Comparison of ENCODE assay signal across 2 cellular contexts in the genomic region with DNA sequence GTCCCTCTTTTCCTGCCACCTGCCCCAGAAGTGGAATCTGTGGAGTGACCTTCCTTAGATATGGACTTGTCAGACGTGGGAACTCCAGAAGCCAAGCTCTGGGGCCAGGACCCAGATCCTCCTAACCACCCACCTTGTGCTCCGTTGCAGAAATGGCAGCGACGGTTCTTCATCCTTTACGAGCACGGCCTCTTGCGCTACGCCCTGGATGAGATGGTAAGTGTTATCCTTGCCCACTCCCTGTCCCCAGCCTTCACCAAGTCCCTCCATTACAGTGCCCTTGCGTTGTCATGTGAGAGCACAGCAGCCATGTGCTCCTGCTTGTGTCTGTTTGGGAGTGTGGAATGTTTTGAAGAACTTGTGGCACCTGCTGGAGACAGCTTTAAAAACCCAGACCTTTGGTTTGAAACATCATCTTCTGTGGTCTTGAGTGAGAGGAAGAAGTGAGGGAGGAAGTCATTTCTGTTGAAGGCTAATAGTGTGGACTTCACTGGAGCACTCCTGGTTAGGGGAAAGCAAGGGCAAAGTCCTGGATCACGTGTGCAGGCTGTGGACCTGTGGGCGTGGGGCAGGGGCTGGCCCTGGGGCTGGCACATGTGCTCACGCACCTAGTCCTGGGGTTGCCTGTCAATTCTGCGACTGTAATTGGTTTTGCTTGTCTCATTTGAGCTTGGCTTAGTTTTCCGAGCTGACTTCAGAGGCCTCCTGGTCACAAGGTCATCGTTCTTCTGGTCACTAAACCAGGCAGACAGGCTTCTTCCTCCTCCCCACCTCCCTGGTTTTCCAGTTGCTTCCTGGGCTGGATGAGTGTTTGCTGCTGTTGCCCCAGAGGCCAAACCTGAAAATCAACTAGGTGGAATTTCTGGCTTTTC.
TF ChIP-seq lines count a peak whose summit lies in the region.

No MANE protein-coding gene starts in this region.

TF ChIP-seq in A549, 52 proteins besides CTCF, POLR2A, EP300 and RAD21:
- no peak for TF ChIP-seq HEYL (CRISPR knock-in tag; IDR thresholded peaks at IDR 0.05)
- no peak for TF ChIP-seq MYC (IDR thresholded peaks at IDR 0.05; ENCODE audit: borderline replicate concordance, low read length)
- TF ChIP-seq RNF2 (IDR thresholded peaks at IDR 0.05; ENCODE audit: borderline replicate concordance, low read depth): no peak
- TF ChIP-seq, protein P1, sequence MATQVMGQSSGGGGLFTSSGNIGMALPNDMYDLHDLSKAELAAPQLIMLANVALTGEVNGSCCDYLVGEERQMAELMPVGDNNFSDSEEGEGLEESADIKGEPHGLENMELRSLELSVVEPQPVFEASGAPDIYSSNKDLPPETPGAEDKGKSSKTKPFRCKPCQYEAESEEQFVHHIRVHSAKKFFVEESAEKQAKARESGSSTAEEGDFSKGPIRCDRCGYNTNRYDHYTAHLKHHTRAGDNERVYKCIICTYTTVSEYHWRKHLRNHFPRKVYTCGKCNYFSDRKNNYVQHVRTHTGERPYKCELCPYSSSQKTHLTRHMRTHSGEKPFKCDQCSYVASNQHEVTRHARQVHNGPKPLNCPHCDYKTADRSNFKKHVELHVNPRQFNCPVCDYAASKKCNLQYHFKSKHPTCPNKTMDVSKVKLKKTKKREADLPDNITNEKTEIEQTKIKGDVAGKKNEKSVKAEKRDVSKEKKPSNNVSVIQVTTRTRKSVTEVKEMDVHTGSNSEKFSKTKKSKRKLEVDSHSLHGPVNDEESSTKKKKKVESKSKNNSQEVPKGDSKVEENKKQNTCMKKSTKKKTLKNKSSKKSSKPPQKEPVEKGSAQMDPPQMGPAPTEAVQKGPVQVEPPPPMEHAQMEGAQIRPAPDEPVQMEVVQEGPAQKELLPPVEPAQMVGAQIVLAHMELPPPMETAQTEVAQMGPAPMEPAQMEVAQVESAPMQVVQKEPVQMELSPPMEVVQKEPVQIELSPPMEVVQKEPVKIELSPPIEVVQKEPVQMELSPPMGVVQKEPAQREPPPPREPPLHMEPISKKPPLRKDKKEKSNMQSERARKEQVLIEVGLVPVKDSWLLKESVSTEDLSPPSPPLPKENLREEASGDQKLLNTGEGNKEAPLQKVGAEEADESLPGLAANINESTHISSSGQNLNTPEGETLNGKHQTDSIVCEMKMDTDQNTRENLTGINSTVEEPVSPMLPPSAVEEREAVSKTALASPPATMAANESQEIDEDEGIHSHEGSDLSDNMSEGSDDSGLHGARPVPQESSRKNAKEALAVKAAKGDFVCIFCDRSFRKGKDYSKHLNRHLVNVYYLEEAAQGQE (IDR thresholded peaks at IDR 0.05): no peak
- TF ChIP-seq RARB (CRISPR knock-in tag; IDR thresholded peaks at IDR 0.05): no peak
- TF ChIP-seq CHD4 (IDR thresholded peaks at IDR 0.05; ENCODE audit: borderline replicate concordance): no peak
- no peak for TF ChIP-seq EHMT2 (IDR thresholded peaks at IDR 0.05; ENCODE audit: low read depth)
- TF ChIP-seq EHF (CRISPR knock-in tag; IDR thresholded peaks at IDR 0.05): no peak
- TF ChIP-seq POLR2AphosphoS2 (conservative IDR thresholded peaks at IDR 0.05; ENCODE audit: low read length): no peak
- TF ChIP-seq, protein P2, sequence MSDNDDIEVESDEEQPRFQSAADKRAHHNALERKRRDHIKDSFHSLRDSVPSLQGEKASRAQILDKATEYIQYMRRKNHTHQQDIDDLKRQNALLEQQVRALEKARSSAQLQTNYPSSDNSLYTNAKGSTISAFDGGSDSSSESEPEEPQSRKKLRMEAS (IDR thresholded peaks at IDR 0.05): no peak
- TF ChIP-seq CBX8 (IDR thresholded peaks at IDR 0.05): no peak
- no peak for TF ChIP-seq NR3C1 (IDR thresholded peaks at IDR 0.05)
- no peak for TF ChIP-seq HDAC2 (IDR thresholded peaks at IDR 0.05)
- TF ChIP-seq ESRRA (IDR thresholded peaks at IDR 0.05; ENCODE audit: borderline replicate concordance, low read length): no peak
- no peak for TF ChIP-seq ZC3H11A (IDR thresholded peaks at IDR 0.05)
- no peak for TF ChIP-seq CEBPB (IDR thresholded peaks at IDR 0.05)
- no peak for TF ChIP-seq PHF8 (IDR thresholded peaks at IDR 0.05; ENCODE audit: borderline replicate concordance, low read depth)
- no peak for TF ChIP-seq FOXS1 (CRISPR knock-in tag; IDR thresholded peaks at IDR 0.05)
- no peak for TF ChIP-seq NFE2L2 (conservative IDR thresholded peaks at IDR 0.05; ENCODE audit: low read length)
- TF ChIP-seq KDM5A (IDR thresholded peaks at IDR 0.05): no peak

TF ChIP-seq in HEK293T, 16 proteins besides CTCF, POLR2A, EP300 and RAD21:
- no peak for TF ChIP-seq FOXK2 (IDR thresholded peaks at IDR 0.05)
- TF ChIP-seq, protein P3, sequence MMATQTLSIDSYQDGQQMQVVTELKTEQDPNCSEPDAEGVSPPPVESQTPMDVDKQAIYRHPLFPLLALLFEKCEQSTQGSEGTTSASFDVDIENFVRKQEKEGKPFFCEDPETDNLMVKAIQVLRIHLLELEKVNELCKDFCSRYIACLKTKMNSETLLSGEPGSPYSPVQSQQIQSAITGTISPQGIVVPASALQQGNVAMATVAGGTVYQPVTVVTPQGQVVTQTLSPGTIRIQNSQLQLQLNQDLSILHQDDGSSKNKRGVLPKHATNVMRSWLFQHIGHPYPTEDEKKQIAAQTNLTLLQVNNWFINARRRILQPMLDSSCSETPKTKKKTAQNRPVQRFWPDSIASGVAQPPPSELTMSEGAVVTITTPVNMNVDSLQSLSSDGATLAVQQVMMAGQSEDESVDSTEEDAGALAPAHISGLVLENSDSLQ (IDR thresholded peaks at IDR 0.05): no peak
